29 cellular contexts compared by ENCODE assay signal in the genomic region with DNA sequence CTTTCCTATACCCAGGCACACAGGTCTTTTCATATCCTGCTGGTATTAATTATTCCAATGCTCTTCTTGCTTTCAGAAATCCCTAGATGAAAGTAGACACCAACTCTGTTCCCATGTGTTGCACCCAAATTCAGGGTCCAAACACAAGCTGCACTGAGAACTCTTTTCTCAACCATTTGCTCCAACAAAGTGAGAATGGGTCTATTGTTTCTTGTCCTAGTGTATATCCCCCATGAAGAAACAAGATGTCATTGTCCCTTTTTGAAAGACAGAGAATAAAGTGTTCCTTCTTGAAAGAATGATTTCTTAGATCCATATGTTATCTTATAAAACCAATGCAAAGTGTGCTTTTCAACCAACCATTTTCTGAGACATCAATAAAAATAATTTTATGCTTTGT.
"Had no signal": no experiment of that assay in that cellular context is flagged by ENCODE, and none has a peak within 500 bp of the region (broad histone marks: within the 10 kb centered on the region; RNA-seq: fewer than 3 reads in every experiment).

No MANE protein-coding gene starts in this region.

- H3K27me3 Mint-ChIP-seq: activated CD8-positive, alpha-beta memory T cell treated with anti-CD3 and anti-CD28 coated beads, Interleukin-2, amount 10 ng/mL, durations not matched to agents 7 days and 5 days; activated naive CD4-positive, alpha-beta T cell treated with anti-CD3 and anti-CD28 coated beads, Interleukin-2, amount 50 U/mL, for 24 hours; activated T-cell treated with anti-CD3 and anti-CD28 coated beads, Interleukin-2, amount 50 U/mL, for 24 hours had no signal

- H3K36me3 Mint-ChIP-seq: activated CD8-positive, alpha-beta memory T cell treated with anti-CD3 and anti-CD28 coated beads, Interleukin-2, amount 10 ng/mL, durations not matched to agents 7 days and 5 days; activated naive CD4-positive, alpha-beta T cell treated with anti-CD3 and anti-CD28 coated beads, Interleukin-2, amount 50 U/mL, for 24 hours had no signal

- ATAC-seq: activated CD8-positive, alpha-beta memory T cell treated with anti-CD3 and anti-CD28 coated beads, Interleukin-2, amount 10 ng/mL, durations not matched to agents 7 days and 5 days; body of pancreas; K562; Panc1; Right ventricle myocardium inferior; SK-N-SH treated with all-trans-retinoic acid at 6 μM for 48 hours; WTC11 had no signal

- DNase-seq: activated CD4-positive, alpha-beta T cell treated with anti-CD3 and anti-CD28 coated beads for 48 hours; activated CD4-positive, alpha-beta T cell treated with anti-CD3 and anti-CD28 coated beads, Interleukin-2, amount 50 U/mL, for 48 hours; activated CD4-positive, CD25-positive, alpha-beta regulatory T cell treated with anti-CD3 and anti-CD28 coated beads, Interleukin-2, amount 50 U/mL, for 72 hours; activated CD8-positive, alpha-beta memory T cell treated with anti-CD3 and anti-CD28 coated beads, Interleukin-2, amount 10 ng/mL, durations not matched to agents 7 days and 5 days; activated effector memory CD4-positive, alpha-beta T cell treated with Interleukin-2 at 50 U/mL for 16 hours; activated naive CD4-positive, alpha-beta T cell; activated T-cell treated with anti-CD3 and anti-CD28 coated beads, Interleukin-2, amount 50 U/mL, for 24 hours; body of pancreas; Karpas-422; MM.1S; NCI-H1105; NCI-H1436; NCI-H1694 treated with DMSO at 0.1 percent for 48 hours; NCI-H2029 treated with DMSO at 0.1 percent for 48 hours; NCI-H345; NCI-H510A; NCI-H69; NK-92 treated with Interleukin-12 subunit alpha and Interleukin-12 subunit beta, amount 100 ng/mL, for 24 hours; OCI-M1; RPMI8226; SW 1271 had no signal

- H3K9me3 Mint-ChIP-seq: activated naive CD4-positive, alpha-beta T cell treated with anti-CD3 and anti-CD28 coated beads, Interleukin-2, amount 50 U/mL, for 24 hours; activated T-helper 1 cell treated with anti-CD3 and anti-CD28 coated beads, Interleukin-12 subunit alpha, Interleukin-12 subunit beta, Interleukin-2, Interleukin-4 antibody, amounts not matched to agents 30 ng/mL and 10 ng/mL and 1 ng/mL, durations not matched to agents 14 hours and 24 hours and 36 hours; T-helper 2 cell treated with Interferon-gamma antibody and Interleukin-4, amounts not matched to agents 5 μg/mL and 100 μg/mL, for 36 hours had no signal

- H3K4me3 Mint-ChIP-seq: activated CD8-positive, alpha-beta memory T cell treated with anti-CD3 and anti-CD28 coated beads, Interleukin-2, amount 10 ng/mL, durations not matched to agents 7 days and 5 days; activated naive CD4-positive, alpha-beta T cell treated with anti-CD3 and anti-CD28 coated beads, Interleukin-2, amount 50 U/mL, for 24 hours; activated T-cell treated with anti-CD3 and anti-CD28 coated beads, Interleukin-2, amount 50 U/mL, for 24 hours; activated T-helper 1 cell treated with anti-CD3 and anti-CD28 coated beads, Interleukin-12 subunit alpha, Interleukin-12 subunit beta, Interleukin-2, Interleukin-4 antibody, amounts not matched to agents 30 ng/mL and 10 ng/mL and 1 ng/mL, durations not matched to agents 14 hours and 24 hours and 36 hours; T-helper 2 cell treated with Interferon-gamma antibody and Interleukin-4, amounts not matched to agents 5 μg/mL and 100 μg/mL, for 36 hours; WTC11 had no signal

- H3K4me1 Mint-ChIP-seq: activated CD8-positive, alpha-beta memory T cell treated with anti-CD3 and anti-CD28 coated beads, Interleukin-2, amount 10 ng/mL, durations not matched to agents 7 days and 5 days; activated naive CD4-positive, alpha-beta T cell treated with anti-CD3 and anti-CD28 coated beads, Interleukin-2, amount 50 U/mL, for 24 hours; WTC11 had no signal

- H3K27ac Mint-ChIP-seq: activated CD8-positive, alpha-beta memory T cell treated with anti-CD3 and anti-CD28 coated beads, Interleukin-2, amount 10 ng/mL, durations not matched to agents 7 days and 5 days; activated naive CD4-positive, alpha-beta T cell treated with anti-CD3 and anti-CD28 coated beads, Interleukin-2, amount 50 U/mL, for 24 hours; activated T-cell treated with anti-CD3 and anti-CD28 coated beads, Interleukin-2, amount 50 U/mL, for 24 hours; activated T-helper 1 cell treated with anti-CD3 and anti-CD28 coated beads, Interleukin-12 subunit alpha, Interleukin-12 subunit beta, Interleukin-2, Interleukin-4 antibody, amounts not matched to agents 30 ng/mL and 10 ng/mL and 1 ng/mL, durations not matched to agents 14 hours and 24 hours and 36 hours; T-helper 2 cell treated with Interferon-gamma antibody and Interleukin-4, amounts not matched to agents 5 μg/mL and 100 μg/mL, for 36 hours; WTC11 had no signal
